2 cellular contexts compared by ENCODE assay signal in the genomic region with DNA sequence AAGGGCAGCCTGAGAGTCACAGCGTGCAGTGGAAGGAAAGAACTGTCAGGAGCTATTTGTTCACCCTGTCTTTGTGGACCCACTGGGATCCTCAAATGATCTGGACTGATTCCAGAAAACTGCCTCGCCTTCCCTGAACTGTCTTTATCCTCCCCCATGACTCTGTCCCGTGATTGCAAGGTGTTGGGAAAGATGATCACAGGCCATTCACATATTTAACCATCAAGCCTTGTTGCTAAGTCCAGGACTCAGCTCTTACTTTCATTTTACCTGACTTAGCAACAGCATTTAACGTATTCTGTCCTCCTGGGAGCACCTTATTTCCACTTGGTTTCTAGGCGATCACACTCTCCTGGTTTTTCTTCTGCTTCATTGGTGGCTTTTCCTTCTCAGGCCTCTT.
TF ChIP-seq lines count a peak whose summit lies in the region.

No MANE protein-coding gene starts in this region.

TF ChIP-seq in liver, 16 proteins besides CTCF, POLR2A, EP300 and RAD21 (continued from another document):
- TF ChIP-seq, protein P1, sequence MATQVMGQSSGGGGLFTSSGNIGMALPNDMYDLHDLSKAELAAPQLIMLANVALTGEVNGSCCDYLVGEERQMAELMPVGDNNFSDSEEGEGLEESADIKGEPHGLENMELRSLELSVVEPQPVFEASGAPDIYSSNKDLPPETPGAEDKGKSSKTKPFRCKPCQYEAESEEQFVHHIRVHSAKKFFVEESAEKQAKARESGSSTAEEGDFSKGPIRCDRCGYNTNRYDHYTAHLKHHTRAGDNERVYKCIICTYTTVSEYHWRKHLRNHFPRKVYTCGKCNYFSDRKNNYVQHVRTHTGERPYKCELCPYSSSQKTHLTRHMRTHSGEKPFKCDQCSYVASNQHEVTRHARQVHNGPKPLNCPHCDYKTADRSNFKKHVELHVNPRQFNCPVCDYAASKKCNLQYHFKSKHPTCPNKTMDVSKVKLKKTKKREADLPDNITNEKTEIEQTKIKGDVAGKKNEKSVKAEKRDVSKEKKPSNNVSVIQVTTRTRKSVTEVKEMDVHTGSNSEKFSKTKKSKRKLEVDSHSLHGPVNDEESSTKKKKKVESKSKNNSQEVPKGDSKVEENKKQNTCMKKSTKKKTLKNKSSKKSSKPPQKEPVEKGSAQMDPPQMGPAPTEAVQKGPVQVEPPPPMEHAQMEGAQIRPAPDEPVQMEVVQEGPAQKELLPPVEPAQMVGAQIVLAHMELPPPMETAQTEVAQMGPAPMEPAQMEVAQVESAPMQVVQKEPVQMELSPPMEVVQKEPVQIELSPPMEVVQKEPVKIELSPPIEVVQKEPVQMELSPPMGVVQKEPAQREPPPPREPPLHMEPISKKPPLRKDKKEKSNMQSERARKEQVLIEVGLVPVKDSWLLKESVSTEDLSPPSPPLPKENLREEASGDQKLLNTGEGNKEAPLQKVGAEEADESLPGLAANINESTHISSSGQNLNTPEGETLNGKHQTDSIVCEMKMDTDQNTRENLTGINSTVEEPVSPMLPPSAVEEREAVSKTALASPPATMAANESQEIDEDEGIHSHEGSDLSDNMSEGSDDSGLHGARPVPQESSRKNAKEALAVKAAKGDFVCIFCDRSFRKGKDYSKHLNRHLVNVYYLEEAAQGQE (IDR thresholded peaks at IDR 0.05) = peak; percentile 40
- peak; percentile 14 for TF ChIP-seq SP1 (IDR thresholded peaks at IDR 0.05)

TF ChIP-seq in HepG2, 621 proteins besides CTCF, POLR2A, EP300 and RAD21 (continued from another document):
- TF ChIP-seq, protein P2, sequence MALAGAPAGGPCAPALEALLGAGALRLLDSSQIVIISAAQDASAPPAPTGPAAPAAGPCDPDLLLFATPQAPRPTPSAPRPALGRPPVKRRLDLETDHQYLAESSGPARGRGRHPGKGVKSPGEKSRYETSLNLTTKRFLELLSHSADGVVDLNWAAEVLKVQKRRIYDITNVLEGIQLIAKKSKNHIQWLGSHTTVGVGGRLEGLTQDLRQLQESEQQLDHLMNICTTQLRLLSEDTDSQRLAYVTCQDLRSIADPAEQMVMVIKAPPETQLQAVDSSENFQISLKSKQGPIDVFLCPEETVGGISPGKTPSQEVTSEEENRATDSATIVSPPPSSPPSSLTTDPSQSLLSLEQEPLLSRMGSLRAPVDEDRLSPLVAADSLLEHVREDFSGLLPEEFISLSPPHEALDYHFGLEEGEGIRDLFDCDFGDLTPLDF (CRISPR knock-in tag; IDR thresholded peaks at IDR 0.05) = no peak
- TF ChIP-seq NCOR1 (IDR thresholded peaks at IDR 0.05; ENCODE audit: borderline replicate concordance, low read length) = no peak
- TF ChIP-seq ZNF724P (CRISPR knock-in tag; IDR thresholded peaks at IDR 0.05; ENCODE audit: borderline replicate concordance) = no peak
- TF ChIP-seq, protein P3, sequence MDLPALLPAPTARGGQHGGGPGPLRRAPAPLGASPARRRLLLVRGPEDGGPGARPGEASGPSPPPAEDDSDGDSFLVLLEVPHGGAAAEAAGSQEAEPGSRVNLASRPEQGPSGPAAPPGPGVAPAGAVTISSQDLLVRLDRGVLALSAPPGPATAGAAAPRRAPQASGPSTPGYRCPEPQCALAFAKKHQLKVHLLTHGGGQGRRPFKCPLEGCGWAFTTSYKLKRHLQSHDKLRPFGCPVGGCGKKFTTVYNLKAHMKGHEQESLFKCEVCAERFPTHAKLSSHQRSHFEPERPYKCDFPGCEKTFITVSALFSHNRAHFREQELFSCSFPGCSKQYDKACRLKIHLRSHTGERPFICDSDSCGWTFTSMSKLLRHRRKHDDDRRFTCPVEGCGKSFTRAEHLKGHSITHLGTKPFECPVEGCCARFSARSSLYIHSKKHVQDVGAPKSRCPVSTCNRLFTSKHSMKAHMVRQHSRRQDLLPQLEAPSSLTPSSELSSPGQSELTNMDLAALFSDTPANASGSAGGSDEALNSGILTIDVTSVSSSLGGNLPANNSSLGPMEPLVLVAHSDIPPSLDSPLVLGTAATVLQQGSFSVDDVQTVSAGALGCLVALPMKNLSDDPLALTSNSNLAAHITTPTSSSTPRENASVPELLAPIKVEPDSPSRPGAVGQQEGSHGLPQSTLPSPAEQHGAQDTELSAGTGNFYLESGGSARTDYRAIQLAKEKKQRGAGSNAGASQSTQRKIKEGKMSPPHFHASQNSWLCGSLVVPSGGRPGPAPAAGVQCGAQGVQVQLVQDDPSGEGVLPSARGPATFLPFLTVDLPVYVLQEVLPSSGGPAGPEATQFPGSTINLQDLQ (CRISPR knock-in tag; IDR thresholded peaks at IDR 0.05) = no peak
- no peak for TF ChIP-seq ZNF709 (CRISPR knock-in tag; IDR thresholded peaks at IDR 0.05)
